ENCODE assay signal across 1 cellular context in genomic region chr6:11009353-11009752, GRCh38.
TF ChIP-seq lines count a peak whose summit lies in the region.

No MANE protein-coding gene starts in this region.

TF ChIP-seq in GM12878, 131 proteins besides CTCF, POLR2A, EP300 and RAD21 (continued from another document):
- TF ChIP-seq CUX1 (IDR thresholded peaks at IDR 0.05; ENCODE audit: insufficient replicate concordance, low read depth, low read length) (no peak), MTA2 (IDR thresholded peaks at IDR 0.05; ENCODE audit: low read depth) (no peak), IKZF1 (conservative IDR thresholded peaks at IDR 0.05) (peak; percentile 32; the same call in 1 of the 2 replicates), MEF2B (IDR thresholded peaks at IDR 0.05; ENCODE audit: partially characterized antibody, poor library complexity, severe bottlenecking) (peak; percentile 36), HCFC1 (IDR thresholded peaks at IDR 0.05; ENCODE audit: low read length) (no peak), NFIC (IDR thresholded peaks at IDR 0.05; ENCODE audit: low read depth, low read length) (peak; percentile 53; the same call in 1 of the 2 replicates)
